Comparison of ENCODE assay signal across 16 cellular contexts in genomic region chr3:62632510-62633294, GRCh38.
DNase-seq lines count a peak whose midpoint lies in the region; ATAC-seq, FAIRE-seq and TF ChIP-seq lines count a peak whose summit lies in the region.
"Had no signal": no experiment of that assay in that cellular context is flagged by ENCODE, and none has a peak within 500 bp of the region (broad histone marks: within the 10 kb centered on the region; RNA-seq: fewer than 3 reads in every experiment).

No MANE protein-coding gene starts in this region.

- H3K9me3 ChIP-seq in HepG2 (ENCODE audit: low read length) (no peaks in the 10 kb centered on the region), right lobe of liver (no peaks in the 10 kb centered on the region)
- H3K9me3 ChIP-seq: psoas muscle had no signal

- FAIRE-seq in HepG2 (lab: Jason Lieb, UNC) = no peak
- FAIRE-seq: K562 had no signal

- peaks cover 0 to 3% (median 0%) of the 10 kb centered on the region in 3 donors for H3K36me3 Mint-ChIP-seq in immature natural killer cell
- H3K36me3 Mint-ChIP-seq: CD4-positive, CD25-positive, alpha-beta regulatory T cell; naive B cell; T-cell had no signal

- no peak overlapping the region for H2AFZ ChIP-seq in HepG2 (ENCODE audit: low read length)

- TF ChIP-seq RAD21 in HepG2 (CRISPR knock-in tag; IDR thresholded peaks at IDR 0.05) = no peak

- TF ChIP-seq CTCF in HepG2 (CRISPR knock-in tag; IDR thresholded peaks at IDR 0.05) = no peak
- no peak for TF ChIP-seq CTCF in right lobe of liver (IDR thresholded peaks at IDR 0.05)

- no peaks in the 10 kb centered on the region for H3K36me3 ChIP-seq in HepG2 (replicated peaks in 1 of 2; ENCODE audit: control insufficient read depth in 1 of 2, insufficient read depth in 2 of 2, low read length in 2 of 2)
- no peaks in the 10 kb centered on the region for H3K36me3 ChIP-seq in right lobe of liver

- no peak for TF ChIP-seq POLR2A in HepG2 (IDR thresholded peaks at IDR 0.05; ENCODE audit: insufficient read depth in 1 of 2, low read depth in 2 of 2, low read length in 2 of 2)
- no peak for TF ChIP-seq POLR2A in right lobe of liver (IDR thresholded peaks at IDR 0.05)

- H3K4me3 ChIP-seq in HepG2 (replicated peaks in 1 of 3; ENCODE audit: insufficient read depth in 1 of 3, low read depth in 2 of 3, low read length in 3 of 3) (no peak overlapping the region), right lobe of liver (no peak overlapping the region)
- H3K4me3 ChIP-seq: K562, psoas muscle had no signal

- H3K27ac Mint-ChIP-seq in immature natural killer cell = no peak overlapping the region
- H3K27ac Mint-ChIP-seq: CD4-positive, CD25-positive, alpha-beta regulatory T cell; naive B cell; T-cell had no signal

- H3K79me2 ChIP-seq in HepG2 (ENCODE audit: insufficient read depth, low read length) = no peaks in the 10 kb centered on the region

- H3K9me3 Mint-ChIP-seq in immature natural killer cell = peaks cover 0 to 9% (median 0%) of the 10 kb centered on the region in 6 donors
- H3K9me3 Mint-ChIP-seq: CD4-positive, CD25-positive, alpha-beta regulatory T cell had no signal

- POLR2A ChIA-PET in HepG2 (lab: Yijun Ruan, JAX) = no interaction called here

- BruUV-seq in HepG2 (replicated peaks; lab: Mats Ljungman, UMichigan) = no TSS peak

- H4K20me1 ChIP-seq in HepG2 (ENCODE audit: insufficient read depth, low read length) = no peaks in the 10 kb centered on the region

- no peak overlapping the region for H3K27ac ChIP-seq in HepG2 (ENCODE audit: extremely low read length, insufficient read depth, low read length)
- no peak overlapping the region for H3K27ac ChIP-seq in right lobe of liver
- H3K27ac ChIP-seq: psoas muscle had no signal

- CTCF ChIA-PET in HepG2 (lab: Yijun Ruan, JAX; ENCODE audit: low intra/inter-chr PET ratio, low total read pairs) = no interaction called here

- H3K4me1 Mint-ChIP-seq in immature natural killer cell = no peaks in the 10 kb centered on the region
- H3K4me1 Mint-ChIP-seq: CD4-positive, CD25-positive, alpha-beta regulatory T cell; naive B cell; T-cell had no signal

- 1% methylated on average over 11 of the region's 11 CpGs for WGBS in HepG2 (ENCODE audit: low lambda C conversion rate)
- 45% methylated on average over 10 of the region's 11 CpGs for WGBS in right lobe of liver (ENCODE audit: insufficient coverage, low coverage, low lambda C conversion rate, missing lambda C conversion rate)

- no peak for TF ChIP-seq EP300 in HepG2 (IDR thresholded peaks at IDR 0.05; ENCODE audit: low read depth in 2 of 2, low read length in 2 of 2)
- TF ChIP-seq EP300 in HepG2 (CRISPR knock-in tag; IDR thresholded peaks at IDR 0.05; ENCODE audit: borderline replicate concordance) = no peak

- H3K27me3 ChIP-seq in HepG2 (ENCODE audit: control insufficient read depth in 1 of 2, insufficient read depth in 2 of 2, low read length in 2 of 2) = no peaks in the 10 kb centered on the region
- no peaks in the 10 kb centered on the region for H3K27me3 ChIP-seq in right lobe of liver

- H3K4me1 ChIP-seq in HepG2 (ENCODE audit: insufficient read depth, low read length) = no peaks in the 10 kb centered on the region
- no peaks in the 10 kb centered on the region for H3K4me1 ChIP-seq in right lobe of liver
- H3K4me1 ChIP-seq: psoas muscle had no signal

- no peak overlapping the region for H3K9ac ChIP-seq in HepG2 (ENCODE audit: insufficient read depth, low read depth, low read length)

- no peak overlapping the region for H3K4me2 ChIP-seq in HepG2 (ENCODE audit: low read depth, low read length)

- in situ Hi-C loops in HepG2 (cut with HindIII; ENCODE audit: extremely low pct_ligation_motif_present, low pct_unique_long_range_greater_than_20kb) = loop anchor here (25.0 kb wide), 1 partner anchor 1180 kb away; the partner anchor contains the start of gene C3orf49

- DNase-seq in HepG2 (ENCODE audit: low spot score) = no peak
- DNase-seq in right lobe of liver = no peak
- DNase-seq in NCI-H69 (lab: John Stamatoyannopoulos, UW) = peak; percentile 55
- peak; percentile 32 for DNase-seq in fibroblast of gingiva (ENCODE audit: low read depth)
- no peak for DNase-seq in amniotic stem cell (lab: John Stamatoyannopoulos, UW)
- no peak for DNase-seq in immature natural killer cell
- DNase-seq: activated CD4-positive, alpha-beta T cell treated with anti-CD3 and anti-CD28 coated beads for 4 hours; activated T-cell treated with anti-CD3 and anti-CD28 coated beads, Interleukin-2, amount 50 U/mL, for 48 hours; CD4-positive, CD25-positive, alpha-beta regulatory T cell; GF-D8; naive B cell; psoas muscle; T-cell had no signal

- intact Hi-C loops in HepG2 (cut with micrococcal nuclease; ENCODE audit: unreplicated experiment) = no loop called here
- intact Hi-C loops in right lobe of liver (cut with DNase I) = no loop called here

- ATAC-seq in HepG2 (peak; percentile 41; the same call in 2 of the 3 replicates), right lobe of liver (no peak), HG03280 (IDR thresholded peaks at IDR 0.05; ENCODE audit: unreplicated experiment) (no peak), GM21619 (IDR thresholded peaks at IDR 0.05; ENCODE audit: unreplicated experiment) (no peak)
- ATAC-seq: K562, psoas muscle, T-cell had no signal

- peaks cover 0 to 4% (median 2%) of the 10 kb centered on the region in 3 donors for H3K27me3 Mint-ChIP-seq in immature natural killer cell (ENCODE audit: low read depth in 3 of 3)
- H3K27me3 Mint-ChIP-seq: CD4-positive, CD25-positive, alpha-beta regulatory T cell had no signal

- H3K4me3 Mint-ChIP-seq in immature natural killer cell = no peak overlapping the region
- H3K4me3 Mint-ChIP-seq: CD4-positive, CD25-positive, alpha-beta regulatory T cell; T-cell had no signal

TF ChIP-seq in HepG2, 621 proteins besides CTCF, POLR2A, EP300 and RAD21 (continues in another document):
- TF ChIP-seq, protein P1, sequence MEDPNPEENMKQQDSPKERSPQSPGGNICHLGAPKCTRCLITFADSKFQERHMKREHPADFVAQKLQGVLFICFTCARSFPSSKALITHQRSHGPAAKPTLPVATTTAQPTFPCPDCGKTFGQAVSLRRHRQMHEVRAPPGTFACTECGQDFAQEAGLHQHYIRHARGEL (CRISPR knock-in tag; IDR thresholded peaks at IDR 0.05) = no peak
- no peak for TF ChIP-seq MYC (CRISPR knock-in tag; IDR thresholded peaks at IDR 0.05; ENCODE audit: borderline replicate concordance)
- TF ChIP-seq, protein P2, sequence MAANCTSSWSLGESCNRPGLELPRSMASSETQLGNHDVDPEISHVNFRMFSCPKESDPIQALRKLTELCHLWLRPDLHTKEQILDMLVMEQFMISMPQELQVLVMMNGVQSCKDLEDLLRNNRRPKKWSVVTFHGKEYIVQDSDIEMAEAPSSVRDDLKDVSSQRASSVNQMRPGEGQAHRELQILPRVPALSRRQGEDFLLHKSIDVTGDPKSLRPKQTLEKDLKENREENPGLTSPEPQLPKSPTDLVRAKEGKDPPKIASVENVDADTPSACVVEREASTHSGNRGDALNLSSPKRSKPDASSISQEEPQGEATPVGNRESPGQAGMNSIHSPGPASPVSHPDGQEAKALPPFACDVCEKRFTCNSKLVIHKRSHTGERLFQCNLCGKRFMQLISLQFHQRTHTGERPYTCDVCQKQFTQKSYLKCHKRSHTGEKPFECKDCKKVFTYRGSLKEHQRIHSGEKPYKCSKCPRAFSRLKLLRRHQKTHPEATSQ (CRISPR knock-in tag; IDR thresholded peaks at IDR 0.05; ENCODE audit: borderline replicate concordance) = no peak
- TF ChIP-seq ZNF138 (CRISPR knock-in tag; IDR thresholded peaks at IDR 0.05; ENCODE audit: low read depth) = no peak
- no peak for TF ChIP-seq ISX (CRISPR knock-in tag; conservative IDR thresholded peaks at IDR 0.05)
- no peak for TF ChIP-seq JUND (CRISPR knock-in tag; IDR thresholded peaks at IDR 0.05)
- TF ChIP-seq ZNF280D (CRISPR knock-in tag; IDR thresholded peaks at IDR 0.05) = no peak
- TF ChIP-seq FLYWCH1 (CRISPR knock-in tag; IDR thresholded peaks at IDR 0.05) = no peak
- no peak for TF ChIP-seq ZNF883 (CRISPR knock-in tag; IDR thresholded peaks at IDR 0.05; ENCODE audit: not compliant biosample characterization)
- TF ChIP-seq MTA3 (CRISPR knock-in tag; IDR thresholded peaks at IDR 0.05) = no peak
- TF ChIP-seq RFXANK (CRISPR knock-in tag; IDR thresholded peaks at IDR 0.05) = no peak
- TF ChIP-seq NR3C1 (CRISPR knock-in tag; IDR thresholded peaks at IDR 0.05) = no peak
- TF ChIP-seq SRSF1 (optimal IDR thresholded peaks at IDR 0.05; ENCODE audit: low read depth, low read length) = no peak
- TF ChIP-seq, protein P3, sequence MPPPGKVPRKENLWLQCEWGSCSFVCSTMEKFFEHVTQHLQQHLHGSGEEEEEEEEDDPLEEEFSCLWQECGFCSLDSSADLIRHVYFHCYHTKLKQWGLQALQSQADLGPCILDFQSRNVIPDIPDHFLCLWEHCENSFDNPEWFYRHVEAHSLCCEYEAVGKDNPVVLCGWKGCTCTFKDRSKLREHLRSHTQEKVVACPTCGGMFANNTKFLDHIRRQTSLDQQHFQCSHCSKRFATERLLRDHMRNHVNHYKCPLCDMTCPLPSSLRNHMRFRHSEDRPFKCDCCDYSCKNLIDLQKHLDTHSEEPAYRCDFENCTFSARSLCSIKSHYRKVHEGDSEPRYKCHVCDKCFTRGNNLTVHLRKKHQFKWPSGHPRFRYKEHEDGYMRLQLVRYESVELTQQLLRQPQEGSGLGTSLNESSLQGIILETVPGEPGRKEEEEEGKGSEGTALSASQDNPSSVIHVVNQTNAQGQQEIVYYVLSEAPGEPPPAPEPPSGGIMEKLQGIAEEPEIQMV (CRISPR knock-in tag; IDR thresholded peaks at IDR 0.05; ENCODE audit: low read depth) = no peak
- no peak for TF ChIP-seq HDAC1 (CRISPR knock-in tag; IDR thresholded peaks at IDR 0.05)

Comparison
In these comparisons a context has a peak if more than half of its experiments do, and no peak if none do; other contexts are left out.
1. DNase-seq: peak in NCI-H69 (single experiment) and fibroblast of gingiva (single experiment); none in HepG2 (single experiment), right lobe of liver (0 of 3), amniotic stem cell (single experiment) and immature natural killer cell (0 of 3).